Comparison of ENCODE assay signal across 9 cellular contexts in genomic region chr2:43675646-43676321, GRCh38. TPM values are rescaled to one million over a fixed set of nuclear protein-coding genes. Genes with fewer than 3 reads are reported as not detected.
DNase-seq lines count a peak whose midpoint lies in the region; ATAC-seq and TF ChIP-seq lines count a peak whose summit lies in the region.
"Had no signal": no experiment of that assay in that cellular context is flagged by ENCODE, and none has a peak within 500 bp of the region (broad histone marks: within the 10 kb centered on the region; RNA-seq: fewer than 3 reads in every experiment).

No MANE protein-coding gene starts in this region.

- 25 to 62% methylated on average over 14 of the region's 14 CpGs for WGBS in sigmoid colon, 2 donors

- peaks cover 23 to 25% of the 10 kb centered on the region in 2 donors for H3K27me3 Mint-ChIP-seq in T-cell

- no peak for DNase-seq in T-cell
- DNase-seq in fibroblast of peridontal ligament (ENCODE audit: extremely low read depth): peak; percentile 4
- DNase-seq in sigmoid colon: no peak
- DNase-seq in DMS153 treated with DMSO at 0.1 percent for 48 hours (lab: John Stamatoyannopoulos, UW; ENCODE audit: unreplicated experiment): no peak
- DNase-seq in NCI-H748 treated with DMSO at 0.1 percent for 48 hours (lab: John Stamatoyannopoulos, UW): no peak
- DNase-seq in retina: no peak
- DNase-seq in NCI-H446 treated with DMSO at 0.1 percent for 48 hours (lab: John Stamatoyannopoulos, UW): no peak

- ATAC-seq in T-cell (replicated peaks in 1 of 4): no peak
- ATAC-seq: GM12878 had no signal

- peaks cover 0 to 5% (median 0%) of the 10 kb centered on the region in 4 donors for H3K9me3 ChIP-seq in sigmoid colon

- H3K36me3 Mint-ChIP-seq in T-cell: peaks cover 5% of the 10 kb centered on the region

- no peak for TF ChIP-seq POLR2A in sigmoid colon (IDR thresholded peaks at IDR 0.05)

- no peaks in the 10 kb centered on the region for H3K36me3 ChIP-seq in sigmoid colon

- CTCF ChIA-PET in T-cell (lab: Charles Lee): no interaction called here

- intact Hi-C loops in sigmoid colon (cut with DNase I): loop anchor here (1.0 to 5.0 kb wide), 2 partner anchors 33 to 38 kb away; partner anchors contain the start of gene PLEKHH2

- H3K4me1 Mint-ChIP-seq in T-cell: peaks cover 2 to 6% (median 2%) of the 10 kb centered on the region in 3 donors

- peaks cover 9 to 14% (median 11%) of the 10 kb centered on the region in 3 donors for H3K9me3 Mint-ChIP-seq in T-cell

- no peaks in the 10 kb centered on the region for H3K27me3 ChIP-seq in sigmoid colon

- peak overlapping the region; percentile 80 for H3K4me3 ChIP-seq in GM08714 (ENCODE audit: low read length)
- H3K4me3 ChIP-seq in sigmoid colon: peak overlapping the region; percentile 55 to 65 (median 58)
- H3K4me3 ChIP-seq: GM12878 had no signal

- POLR2A ChIA-PET in T-cell (lab: Charles Lee): no interaction called here

- H3K4me3 Mint-ChIP-seq in T-cell: peak overlapping the region; percentile 22 to 69 (median 68)

- no peak for TF ChIP-seq CTCF in sigmoid colon (IDR thresholded peaks at IDR 0.05)

- peaks cover 0 to 18% (median 9%) of the 10 kb centered on the region in 4 donors for H3K4me1 ChIP-seq in sigmoid colon

- no peak for TF ChIP-seq EP300 in sigmoid colon (IDR thresholded peaks at IDR 0.05)

- H3K27ac Mint-ChIP-seq in T-cell: no peak overlapping the region

- peak overlapping the region; percentile 26 to 89 (median 84) for H3K27ac ChIP-seq in sigmoid colon

RNA-seq across cellular contexts. Expression of gene C1GALT1C1L, which starts 0.4 kb away (rescaled TPM):
- total RNA-seq in T-cell: not detected
- total RNA-seq in sigmoid colon: 1 to 10 TPM; 1.1 to 4.3 (median 2.3) TPM
- under 1 TPM in 1 of 3 donors, not detected in 2; 0.50 TPM for polyA plus RNA-seq in sigmoid colon
- total RNA-seq: GM12878 had no signal
- polyA plus RNA-seq: GM12878 had no signal

RNA-seq across cellular contexts. Expression of gene PLEKHH2, which starts 38.7 kb away (rescaled TPM):
- total RNA-seq in T-cell (1 to 10 TPM in 4 of 5 donors, under 1 TPM in 1; 0.96 to 3.1 (median 2.2) TPM), sigmoid colon (10 to 100 TPM; 35.3 to 83.1 (median 54.9) TPM)
- 1 to 10 TPM in 2 of 3 donors, under 1 TPM in 1; 0.69 to 3.6 (median 1.7) TPM for polyA plus RNA-seq in sigmoid colon
- total RNA-seq: GM12878 had no signal
- polyA plus RNA-seq: GM12878 had no signal

Comparison
In these comparisons a context has a peak if more than half of its experiments do, and no peak if none do; other contexts are left out.
1. RNA of gene PLEKHH2, which starts 38.7 kb away (total RNA-seq): 35.3 to 83.1 TPM in sigmoid colon; 0.96 to 3.1 TPM in T-cell; every median in the first group is over 4 times any median in the second.